ENCODE assay signal across 8 cellular contexts in genomic region chrX:11614253-11614652, GRCh38. TPM values are rescaled to one million over a fixed set of nuclear protein-coding genes. Genes with fewer than 3 reads are reported as not detected.
"Had no signal": no experiment of that assay in that cellular context is flagged by ENCODE, and none has a peak within 500 bp of the region (broad histone marks: within the 10 kb centered on the region; RNA-seq: fewer than 3 reads in every experiment).

No MANE protein-coding gene starts in this region.

RNA-seq across cellular contexts. Expression of gene ARHGAP6, which starts 51.5 kb away (rescaled TPM):
- total RNA-seq: activated naive CD4-positive, alpha-beta T cell treated with anti-CD3 and anti-CD28 coated beads for 36 hours; activated naive CD4-positive, alpha-beta T cell treated with anti-CD3 and anti-CD28 coated beads, Interleukin-2, amount 50 U/mL, for 72 hours; activated naive CD8-positive, alpha-beta T cell treated with anti-CD3 and anti-CD28 coated beads for 36 hours; activated naive CD8-positive, alpha-beta T cell treated with anti-CD3 and anti-CD28 coated beads, Interleukin-2, amount 10 ng/mL, durations not matched to agents 7 days and 5 days; activated T-cell treated with anti-CD3 and anti-CD28 coated beads, Interleukin-2, amount 50 U/mL, for 72 hours; activated T-helper 1 cell treated with anti-CD3 and anti-CD28 coated beads, Interleukin-12 subunit alpha, Interleukin-12 subunit beta, Interleukin-2, Interleukin-4 antibody, amounts not matched to agents 30 ng/mL and 10 ng/mL and 1 ng/mL, durations not matched to agents 14 hours and 24 hours and 36 hours; activated T-helper 17 cell treated with anti-CD3 and anti-CD28 coated beads, Interleukin-2, amount 50 U/mL, for 72 hours; activated T-helper 2 cell treated with anti-CD3 and anti-CD28 coated beads, Interferon-gamma antibody, Interleukin-2, Interleukin-4, amounts not matched to agents 10 μg/mL and 5 μg/mL and 100 μg/mL, durations not matched to agents 14 hours and 24 hours and 36 hours had no signal
